Comparison of ENCODE assay signal across 8 cellular contexts in the genomic region with DNA sequence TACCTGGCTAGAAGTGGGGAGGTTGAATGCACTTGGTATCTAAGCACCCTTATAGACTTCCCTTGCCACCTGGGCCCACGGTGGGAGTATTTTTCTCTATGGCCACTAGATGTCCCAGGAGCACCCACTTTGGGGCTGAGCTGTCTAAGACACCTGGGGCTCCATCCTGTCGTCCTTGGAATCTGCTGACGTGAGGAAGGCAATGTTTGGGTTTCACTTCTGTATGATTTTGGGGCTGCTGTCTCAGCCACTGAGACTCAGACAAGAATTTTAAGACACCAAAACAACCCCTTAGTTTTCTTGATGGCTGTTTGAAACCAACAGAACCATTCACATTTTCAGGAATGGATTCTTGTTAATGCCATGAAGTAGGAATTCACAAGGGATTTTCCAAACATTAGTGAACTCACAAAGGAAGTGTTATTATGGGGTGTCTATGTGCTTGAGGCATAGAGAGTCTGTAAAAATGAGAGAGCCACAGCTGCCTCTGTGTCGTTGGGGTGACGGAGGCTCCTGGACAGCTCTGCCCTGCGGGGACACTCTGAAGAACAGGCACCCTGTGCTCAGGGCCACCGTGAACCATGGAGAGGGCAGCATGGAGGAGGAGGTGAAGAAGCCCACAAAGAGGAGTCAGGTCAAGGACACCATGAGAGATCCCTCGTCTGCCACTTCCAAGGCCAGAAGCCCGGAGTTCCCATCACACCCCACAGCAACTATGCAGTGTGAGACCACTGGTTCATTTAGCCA.
DNase-seq lines count a peak whose midpoint lies in the region; ATAC-seq, FAIRE-seq and TF ChIP-seq lines count a peak whose summit lies in the region.

No MANE protein-coding gene starts in this region.

- WGBS in SK-N-SH (ENCODE audit: low lambda C conversion rate) = 57% methylated on average over 9 of the region's 9 CpGs
- WGBS in adrenal gland, 4 donors = 38 to 64% (median 39%) methylated on average over 6 to 9 of the region's 9 CpGs
- WGBS in hepatocyte (ENCODE audit: low lambda C conversion rate, missing lambda C conversion rate) = 65% methylated on average over 9 of the region's 9 CpGs
- 57 to 61% (median 59%) methylated on average over 9 of the region's 9 CpGs for WGBS in small intestine, 3 donors

- FAIRE-seq in small intestine (lab: Jason Lieb, UNC) = no peak

- H3K4me3 ChIP-seq in Loucy (ENCODE audit: low read length, poor library complexity, severe bottlenecking) (no peak overlapping the region), SK-N-SH (ENCODE audit: low read depth in 2 of 2, low read length in 1 of 2) (no peak overlapping the region), adrenal gland (no peak overlapping the region), hepatocyte (no peak overlapping the region), small intestine (ENCODE audit: low read depth in 1 of 2, low read length in 2 of 2) (no peak overlapping the region)

- H3K36me3 ChIP-seq in Loucy (ENCODE audit: insufficient read depth, low read length) = no peaks in the 10 kb centered on the region
- no peaks in the 10 kb centered on the region for H3K36me3 ChIP-seq in SK-N-SH (replicated peaks in 1 of 2; ENCODE audit: control insufficient read depth in 1 of 2, insufficient read depth in 2 of 2, low read length in 1 of 2)
- no peaks in the 10 kb centered on the region for H3K36me3 ChIP-seq in adrenal gland (replicated peaks in 1 of 2)
- no peaks in the 10 kb centered on the region for H3K36me3 ChIP-seq in hepatocyte (replicated peaks; ENCODE audit: insufficient read depth, low read depth)
- H3K36me3 ChIP-seq in small intestine (ENCODE audit: control insufficient read depth in 2 of 2, insufficient read depth in 2 of 2, low read length in 2 of 2) = no peaks in the 10 kb centered on the region

- H3K9me3 ChIP-seq in Loucy (ENCODE audit: insufficient read depth, low read depth, low read length) = no peaks in the 10 kb centered on the region
- no peaks in the 10 kb centered on the region for H3K9me3 ChIP-seq in SK-N-SH
- no peaks in the 10 kb centered on the region for H3K9me3 ChIP-seq in adrenal gland (replicated peaks in 1 of 3)
- no peaks in the 10 kb centered on the region for H3K9me3 ChIP-seq in hepatocyte (ENCODE audit: low read depth)
- H3K9me3 ChIP-seq in small intestine (ENCODE audit: control insufficient read depth, low read depth) = no peaks in the 10 kb centered on the region

- H3K4me1 ChIP-seq in Loucy (ENCODE audit: insufficient read depth, low read length, poor library complexity, severe bottlenecking) = no peaks in the 10 kb centered on the region
- peaks cover 5 to 15% of the 10 kb centered on the region in 2 experiments; a peak in 3 of 4 replicates for H3K4me1 ChIP-seq in SK-N-SH (ENCODE audit: control insufficient read depth in 1 of 2, insufficient read depth in 2 of 2, low read depth in 1 of 2, low read length in 1 of 2)
- peaks cover 0 to 24% of the 10 kb centered on the region in 2 donors for H3K4me1 ChIP-seq in adrenal gland (replicated peaks in 1 of 2)
- H3K4me1 ChIP-seq in hepatocyte (ENCODE audit: insufficient read depth) = no peaks in the 10 kb centered on the region
- peaks cover 0 to 6% of the 10 kb centered on the region in 2 donors for H3K4me1 ChIP-seq in small intestine (ENCODE audit: control insufficient read depth in 2 of 2, insufficient read depth in 1 of 2, low read depth in 1 of 2, low read length in 1 of 2)

- H3K27me3 ChIP-seq in Loucy (ENCODE audit: insufficient read depth, low read length, poor library complexity, severe bottlenecking) = no peaks in the 10 kb centered on the region
- H3K27me3 ChIP-seq in SK-N-SH (ENCODE audit: insufficient read depth) = no peaks in the 10 kb centered on the region
- no peaks in the 10 kb centered on the region for H3K27me3 ChIP-seq in adrenal gland
- H3K27me3 ChIP-seq in hepatocyte = no peaks in the 10 kb centered on the region
- no peaks in the 10 kb centered on the region for H3K27me3 ChIP-seq in small intestine (ENCODE audit: control insufficient read depth in 2 of 2, insufficient read depth in 2 of 2, low read length in 2 of 2)

- no peak for TF ChIP-seq POLR2A in adrenal gland (IDR thresholded peaks at IDR 0.05)

- peak; percentile 93 for TF ChIP-seq CTCF in Loucy (conservative IDR thresholded peaks at IDR 0.05; ENCODE audit: low read length)
- peak; percentile 75 for TF ChIP-seq CTCF in SK-N-SH (IDR thresholded peaks at IDR 0.05)
- TF ChIP-seq CTCF in adrenal gland (IDR thresholded peaks at IDR 0.05) = peak; percentile 50 to 82 (median 76)
- peak; percentile 78 for TF ChIP-seq CTCF in hepatocyte (IDR thresholded peaks at IDR 0.05; ENCODE audit: poor library complexity)

- POLR2A ChIA-PET in SK-N-SH (lab: Yijun Ruan, JAX) = no interaction called here

- CTCF ChIA-PET in SK-N-SH (lab: Yijun Ruan, JAX) = interaction anchor here (0.6 to 5.0 kb wide), 39 partner anchors 9 to 585 kb away, joined by 3 to 58 read pairs (median 5); no protein-coding TSS in a partner anchor

- H3K9me2 ChIP-seq in Loucy (replicated peaks; ENCODE audit: low read depth, low read length) = no peaks in the 10 kb centered on the region
- H3K9me2 ChIP-seq in SK-N-SH = no peaks in the 10 kb centered on the region
- H3K9me2 ChIP-seq in hepatocyte (replicated peaks; ENCODE audit: insufficient read depth) = no peaks in the 10 kb centered on the region

- intact Hi-C loops in adrenal gland (cut with DNase I) = loop anchor here (10.0 kb wide), 2 partner anchors 91 to 171 kb away; no protein-coding TSS in a partner anchor

- no peak overlapping the region for H3K9ac ChIP-seq in Loucy (ENCODE audit: low read depth, low read length, poor library complexity, severe bottlenecking)
- no peak overlapping the region for H3K9ac ChIP-seq in SK-N-SH

- H3K79me2 ChIP-seq in Loucy (ENCODE audit: insufficient read depth, low read length) (no peaks in the 10 kb centered on the region), SK-N-SH (ENCODE audit: insufficient read depth) (no peaks in the 10 kb centered on the region), hepatocyte (no peaks in the 10 kb centered on the region)

- ATAC-seq in GM21786 (IDR thresholded peaks at IDR 0.05; ENCODE audit: unreplicated experiment) (peak; percentile 93), GM21515 (IDR thresholded peaks at IDR 0.05; ENCODE audit: unreplicated experiment) (no peak)

- H3K27ac ChIP-seq in SK-N-SH (ENCODE audit: low read depth in 2 of 2, low read length in 1 of 2) (no peak overlapping the region), adrenal gland (peak overlapping the region in 4 of 5 donors; percentile 15 to 85 (median 59)), hepatocyte (peak overlapping the region; percentile 22), small intestine (ENCODE audit: low read depth in 1 of 2, low read length in 1 of 2) (peak overlapping the region in 1 of 2 donors; percentile 44)

- TF ChIP-seq RAD21 in SK-N-SH (IDR thresholded peaks at IDR 0.05; ENCODE audit: low read length) = peak; percentile 81

- no peaks in the 10 kb centered on the region for H3F3A ChIP-seq in Loucy (ENCODE audit: low read depth)
- no peaks in the 10 kb centered on the region for H3F3A ChIP-seq in SK-N-SH (replicated peaks; ENCODE audit: insufficient read depth)

- no peaks in the 10 kb centered on the region for H4K20me1 ChIP-seq in Loucy (ENCODE audit: insufficient read depth, low read length, poor library complexity, severe bottlenecking)
- no peaks in the 10 kb centered on the region for H4K20me1 ChIP-seq in SK-N-SH (ENCODE audit: insufficient read depth)
- H4K20me1 ChIP-seq in hepatocyte (ENCODE audit: insufficient read depth, poor library complexity, severe bottlenecking) = no peaks in the 10 kb centered on the region

- no peak for TF ChIP-seq EP300 in SK-N-SH (IDR thresholded peaks at IDR 0.05; ENCODE audit: borderline replicate concordance in 1 of 2, low read depth in 1 of 2, low read length in 1 of 2)

- H3K4me2 ChIP-seq in Loucy (ENCODE audit: low read depth, low read length, poor library complexity, severe bottlenecking) = peak overlapping the region; percentile 19
- no peak overlapping the region for H3K4me2 ChIP-seq in SK-N-SH
- H3K4me2 ChIP-seq in hepatocyte = peak overlapping the region; percentile 52

- DNase-seq in EL = peak; percentile 61
- peak; percentile 76 for DNase-seq in SK-N-SH
- peak; percentile 68 to 86 (median 78) for DNase-seq in adrenal gland
- DNase-seq in hepatocyte (ENCODE audit: low spot score) = peak; percentile 86
- peak; percentile 90 for DNase-seq in small intestine

- no peak overlapping the region for H2AFZ ChIP-seq in Loucy (ENCODE audit: low read length)
- no peak overlapping the region for H2AFZ ChIP-seq in SK-N-SH (ENCODE audit: low read depth)
- peak overlapping the region; percentile 30 for H2AFZ ChIP-seq in hepatocyte

TF ChIP-seq in SK-N-SH, 30 proteins besides CTCF, POLR2A, EP300 and RAD21:
- TF ChIP-seq POLR2AphosphoS5 (IDR thresholded peaks at IDR 0.05; ENCODE audit: low read depth, low read length) (no peak), SMC3 (IDR thresholded peaks at IDR 0.05; ENCODE audit: low read depth, low read length) (peak; percentile 85)

Comparison
In these comparisons a context has a peak if more than half of its experiments do, and no peak if none do; other contexts are left out.
1. H3K27ac ChIP-seq: peak in adrenal gland (4 of 5) and hepatocyte (single experiment); none in SK-N-SH (0 of 2).
2. Peak in every context shown above with its lines, with median percentiles within 50 percentile points of each other: DNase-seq and CTCF ChIP-seq.